ENCODE assay signal across 15 cellular contexts in genomic region chr15:90911906-90912769, GRCh38. TPM values are rescaled to one million over a fixed set of nuclear protein-coding genes. Genes with fewer than 3 reads are reported as not detected.
A peak's percentile ranks its signal among the peaks of the same experiment; 100 is the strongest.
DNase-seq lines count a peak whose midpoint lies in the region; ATAC-seq, FAIRE-seq and TF ChIP-seq lines count a peak whose summit lies in the region.
"Had no signal": no experiment of that assay in that cellular context is flagged by ENCODE, and none has a peak within 500 bp of the region (broad histone marks: within the 10 kb centered on the region; RNA-seq: fewer than 3 reads in every experiment).

No MANE protein-coding gene starts in this region.

- H3K36me3 Mint-ChIP-seq in activated CD8-positive, alpha-beta T cell treated with anti-CD3 and anti-CD28 coated beads, Interleukin-2, amount 10 ng/mL, durations not matched to agents 7 days and 5 days (ENCODE audit: low read depth): peaks cover 67% of the 10 kb centered on the region

- ATAC-seq in left ventricle myocardium superior: no peak
- ATAC-seq in Right ventricle myocardium superior (ENCODE audit: poor library complexity): no peak
- ATAC-seq in activated CD8-positive, alpha-beta T cell treated with anti-CD3 and anti-CD28 coated beads, Interleukin-2, amount 10 ng/mL, durations not matched to agents 7 days and 5 days: no peak

- no peak for FAIRE-seq in kidney (lab: Jason Lieb, UNC)
- FAIRE-seq: H1 had no signal

- CTCF ChIA-PET in activated CD8-positive, alpha-beta T cell treated with anti-CD3 and anti-CD28 coated beads, Interleukin-2, amount 10 ng/mL, durations not matched to agents 7 days and 5 days (lab: Charles Lee): interaction anchor here (3.2 kb wide), 1 partner anchor 21 kb away, joined by 20 read pairs; the partner anchor contains the start of gene HDDC3

- H3K27ac Mint-ChIP-seq in activated CD8-positive, alpha-beta T cell treated with anti-CD3 and anti-CD28 coated beads, Interleukin-2, amount 10 ng/mL, durations not matched to agents 7 days and 5 days: no peak overlapping the region

- H3K9me3 ChIP-seq in kidney (ENCODE audit: control insufficient read depth in 1 of 2, low read length in 2 of 2) (no peaks in the 10 kb centered on the region), neutrophil (no peaks in the 10 kb centered on the region)
- H3K9me3 ChIP-seq: BLaER1 had no signal

- no peaks in the 10 kb centered on the region for H3K9me3 Mint-ChIP-seq in activated CD8-positive, alpha-beta T cell treated with anti-CD3 and anti-CD28 coated beads, Interleukin-2, amount 10 ng/mL, durations not matched to agents 7 days and 5 days (ENCODE audit: insufficient read depth)
- H3K9me3 Mint-ChIP-seq: CD4-positive, CD25-positive, alpha-beta regulatory T cell had no signal

- POLR2A ChIA-PET in activated CD8-positive, alpha-beta T cell treated with anti-CD3 and anti-CD28 coated beads, Interleukin-2, amount 10 ng/mL, durations not matched to agents 7 days and 5 days (lab: Charles Lee): no interaction called here

- no peaks in the 10 kb centered on the region for H3K27me3 ChIP-seq in neutrophil
- H3K27me3 ChIP-seq: BLaER1 had no signal

- TF ChIP-seq CTCF in kidney (IDR thresholded peaks at IDR 0.05; ENCODE audit: borderline replicate concordance, extremely low read depth, insufficient read depth) (no peak), neutrophil (IDR thresholded peaks at IDR 0.05) (no peak)

- no peaks in the 10 kb centered on the region for H3K27me3 Mint-ChIP-seq in activated CD8-positive, alpha-beta T cell treated with anti-CD3 and anti-CD28 coated beads, Interleukin-2, amount 10 ng/mL, durations not matched to agents 7 days and 5 days (ENCODE audit: low read depth)
- H3K27me3 Mint-ChIP-seq: CD4-positive, CD25-positive, alpha-beta regulatory T cell had no signal

- H3K4me3 Mint-ChIP-seq in activated CD8-positive, alpha-beta T cell treated with anti-CD3 and anti-CD28 coated beads, Interleukin-2, amount 10 ng/mL, durations not matched to agents 7 days and 5 days: no peak overlapping the region
- H3K4me3 Mint-ChIP-seq: CD4-positive, CD25-positive, alpha-beta regulatory T cell had no signal

- intact Hi-C loops in left ventricle myocardium superior (cut with micrococcal nuclease) (no loop called here), Right ventricle myocardium superior (cut with DNase I) (no loop called here), kidney (cut with DNase I) (no loop called here)

- H3K27ac ChIP-seq in kidney (ENCODE audit: low read depth in 2 of 2, low read length in 2 of 2): no peak overlapping the region
- H3K27ac ChIP-seq in neutrophil: peak overlapping the region; percentile 94
- H3K27ac ChIP-seq: BLaER1 had no signal

- no peak overlapping the region for H3K9ac ChIP-seq in kidney (ENCODE audit: low read length in 2 of 2)
- H3K9ac ChIP-seq: BLaER1 had no signal

- DNase-seq in left ventricle myocardium superior: peak; percentile 30
- DNase-seq in Right ventricle myocardium superior: no peak
- DNase-seq in kidney: peak; percentile 64
- DNase-seq in CD1c-positive myeloid dendritic cell (ENCODE audit: extremely low spot score): no peak
- DNase-seq in activated CD8-positive, alpha-beta T cell treated with anti-CD3 and anti-CD28 coated beads, Interleukin-2, amount 10 ng/mL, durations not matched to agents 7 days and 5 days: no peak
- no peak for DNase-seq in SIG-M5 (lab: John Stamatoyannopoulos, UW)
- DNase-seq: 8988T; AML-193; CD4-positive, CD25-positive, alpha-beta regulatory T cell; DMS53; GF-D8; HCEC 1CT had no signal

- peaks cover 53 to 70% of the 10 kb centered on the region in 2 donors for H3K36me3 ChIP-seq in kidney (ENCODE audit: control insufficient read depth in 1 of 2, insufficient read depth in 2 of 2, low read length in 2 of 2)
- H3K36me3 ChIP-seq in neutrophil: peaks cover 70% of the 10 kb centered on the region

- no peaks in the 10 kb centered on the region for H3K4me1 ChIP-seq in kidney (ENCODE audit: control insufficient read depth in 1 of 2, insufficient read depth in 1 of 2, low read depth in 1 of 2, low read length in 2 of 2)
- peaks cover 72 to 73% of the 10 kb centered on the region in 2 experiments for H3K4me1 ChIP-seq in neutrophil (ENCODE audit: control insufficient read depth in 1 of 2, insufficient read depth in 1 of 2, low read depth in 1 of 2, low read length in 1 of 2)

- H3K4me3 ChIP-seq in kidney (ENCODE audit: low read length in 2 of 2) (no peak overlapping the region), neutrophil (ENCODE audit: low read depth in 1 of 2, low read length in 1 of 2) (peak overlapping the region; percentile 8 to 11)
- H3K4me3 ChIP-seq: BLaER1 had no signal

- no peaks in the 10 kb centered on the region for H3K4me1 Mint-ChIP-seq in activated CD8-positive, alpha-beta T cell treated with anti-CD3 and anti-CD28 coated beads, Interleukin-2, amount 10 ng/mL, durations not matched to agents 7 days and 5 days (ENCODE audit: low read depth)

RNA-seq across cellular contexts. Expression of gene MAN2A2, which starts 9.0 kb away (rescaled TPM):
- total RNA-seq in left ventricle myocardium superior (146 TPM), Right ventricle myocardium superior (130 TPM), kidney (56.3 TPM)
- polyA plus RNA-seq in kidney (ENCODE audit: insufficient read depth, low read depth, low replicate concordance): 11.4 TPM
- 10 to 100 TPM; 82.7 to 97.7 TPM for total RNA-seq in activated CD8-positive, alpha-beta T cell treated with anti-CD3 and anti-CD28 coated beads, Interleukin-2, amount 10 ng/mL, durations not matched to agents 7 days and 5 days

RNA-seq across cellular contexts. Expression of gene HDDC3, which starts 20.2 kb away (rescaled TPM):
- total RNA-seq in left ventricle myocardium superior (15.0 TPM), Right ventricle myocardium superior (15.5 TPM), kidney (15.5 TPM)
- polyA plus RNA-seq in kidney (ENCODE audit: insufficient read depth, low read depth, low replicate concordance): 47.3 TPM
- 10 to 100 TPM; 23.8 to 26.9 TPM for total RNA-seq in activated CD8-positive, alpha-beta T cell treated with anti-CD3 and anti-CD28 coated beads, Interleukin-2, amount 10 ng/mL, durations not matched to agents 7 days and 5 days

RNA-seq across cellular contexts. Expression of gene UNC45A, which starts 22.9 kb away (rescaled TPM):
- total RNA-seq in left ventricle myocardium superior (24.4 TPM), Right ventricle myocardium superior (26.5 TPM), kidney (62.8 TPM)
- polyA plus RNA-seq in kidney (ENCODE audit: insufficient read depth, low read depth, low replicate concordance): 48.9 TPM
- total RNA-seq in activated CD8-positive, alpha-beta T cell treated with anti-CD3 and anti-CD28 coated beads, Interleukin-2, amount 10 ng/mL, durations not matched to agents 7 days and 5 days: 10 to 100 TPM; 74.6 to 81.4 TPM

RNA-seq across cellular contexts. Expression of gene FES, which starts 27.8 kb away (rescaled TPM):
- total RNA-seq in left ventricle myocardium superior (15.4 TPM), Right ventricle myocardium superior (17.1 TPM), kidney (33.5 TPM)
- polyA plus RNA-seq in kidney (ENCODE audit: insufficient read depth, low read depth, low replicate concordance): 9.3 TPM
- total RNA-seq in activated CD8-positive, alpha-beta T cell treated with anti-CD3 and anti-CD28 coated beads, Interleukin-2, amount 10 ng/mL, durations not matched to agents 7 days and 5 days: 10 to 100 TPM; 10.5 to 11.1 TPM

RNA-seq across cellular contexts. Expression of gene RCCD1, which starts 42.5 kb away (rescaled TPM):
- total RNA-seq in left ventricle myocardium superior (11.5 TPM), Right ventricle myocardium superior (9.3 TPM), kidney (11.6 TPM)
- polyA plus RNA-seq in kidney (ENCODE audit: insufficient read depth, low read depth, low replicate concordance): 11.6 TPM
- total RNA-seq in activated CD8-positive, alpha-beta T cell treated with anti-CD3 and anti-CD28 coated beads, Interleukin-2, amount 10 ng/mL, durations not matched to agents 7 days and 5 days: 10 to 100 TPM; 30.1 to 31.9 TPM

Comparison
In these comparisons a context has a peak if more than half of its experiments do, and no peak if none do; other contexts are left out.
1. DNase-seq: peak in left ventricle myocardium superior (single experiment) and kidney (single experiment); none in Right ventricle myocardium superior (single experiment), CD1c-positive myeloid dendritic cell (single experiment), activated CD8-positive, alpha-beta T cell treated with anti-CD3 and anti-CD28 coated beads, Interleukin-2, amount 10 ng/mL, durations not matched to agents 7 days and 5 days (single experiment) and SIG-M5 (single experiment).
2. H3K4me3 ChIP-seq: peak in neutrophil (2 of 2); none in kidney (0 of 2).